Comparison of ENCODE assay signal across 9 cellular contexts in the genomic region with DNA sequence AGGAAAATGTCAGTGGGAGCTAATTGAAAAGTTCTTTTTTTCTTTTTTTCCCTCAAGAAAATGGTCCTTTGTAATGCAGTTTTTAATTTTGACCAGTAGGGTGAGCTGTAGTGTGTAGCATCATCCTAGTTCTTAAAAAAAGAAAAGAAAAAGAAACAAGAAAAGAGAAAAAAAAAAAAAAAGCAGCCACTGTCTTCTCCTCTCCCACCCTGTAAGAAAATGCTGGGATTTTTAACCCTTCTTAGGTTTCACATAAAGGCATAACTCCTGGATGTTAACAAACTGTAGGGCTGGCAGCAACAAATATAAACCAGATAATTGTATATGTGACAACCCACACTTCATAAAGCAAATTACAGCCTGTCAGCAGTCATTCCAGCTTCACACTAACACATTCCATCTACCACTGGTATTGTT.
DNase-seq lines count a peak whose midpoint lies in the region; ATAC-seq, FAIRE-seq and TF ChIP-seq lines count a peak whose summit lies in the region.
"Had no signal": no experiment of that assay in that cellular context is flagged by ENCODE, and none has a peak within 500 bp of the region (broad histone marks: within the 10 kb centered on the region; RNA-seq: fewer than 3 reads in every experiment).

No MANE protein-coding gene starts in this region.

- H3K27ac ChIP-seq in suprapubic skin = no peak overlapping the region
- H3K27ac ChIP-seq: SJSA1 had no signal

- no peak overlapping the region for H3K4me3 ChIP-seq in suprapubic skin
- H3K4me3 ChIP-seq: SJSA1 had no signal

- ATAC-seq in GM21529 (IDR thresholded peaks at IDR 0.05; ENCODE audit: unreplicated experiment) = no peak

- FAIRE-seq in D721Med (lab: Jason Lieb, UNC) (no peak), TTC549 (lab: Jason Lieb, UNC) (peak; percentile 94)

- H3K27me3 ChIP-seq in suprapubic skin = peaks cover 17% of the 10 kb centered on the region

- TF ChIP-seq POLR2A in suprapubic skin (IDR thresholded peaks at IDR 0.05) = no peak

- TF ChIP-seq CTCF in D721Med (IDR thresholded peaks at IDR 0.05; ENCODE audit: insufficient read depth, missing control alignments) (peak; percentile 66), suprapubic skin (IDR thresholded peaks at IDR 0.05) (peak; percentile 50 to 51)

- TF ChIP-seq EP300 in suprapubic skin (IDR thresholded peaks at IDR 0.05) = no peak

- DNase-seq in D721Med (ENCODE audit: insufficient read length, low spot score) (no peak), HT-29 (ENCODE audit: low spot score) (peak; percentile 60), glomerular visceral epithelial cell (ENCODE audit: extremely low spot score) (peak; percentile 60), suprapubic skin (ENCODE audit: low spot score in 2 of 2) (no peak), SHP77 (lab: John Stamatoyannopoulos, UW) (no peak)
- no peak for DNase-seq in activated T-cell treated with anti-CD3 and anti-CD28 coated beads, Interleukin-2, amount 50 U/mL, for 1 hour

- H3K9me3 ChIP-seq in suprapubic skin = no peaks in the 10 kb centered on the region
- H3K9me3 ChIP-seq: SJSA1 had no signal

- no peaks in the 10 kb centered on the region for H3K4me1 ChIP-seq in suprapubic skin
- H3K4me1 ChIP-seq: SJSA1 had no signal

- H3K36me3 ChIP-seq in suprapubic skin = no peaks in the 10 kb centered on the region
- H3K36me3 ChIP-seq: SJSA1 had no signal

Comparison
In these comparisons a context has a peak if more than half of its experiments do, and no peak if none do; other contexts are left out.
1. DNase-seq: peak in HT-29 (single experiment) and glomerular visceral epithelial cell (single experiment); none in D721Med (single experiment), suprapubic skin (0 of 2), activated T-cell treated with anti-CD3 and anti-CD28 coated beads, Interleukin-2, amount 50 U/mL, for 1 hour (single experiment) and SHP77 (0 of 2).